18 cellular contexts compared by ENCODE assay signal in genomic region chr13:27110056-27110746, GRCh38.
"Had no signal": no experiment of that assay in that cellular context is flagged by ENCODE, and none has a peak within 500 bp of the region (broad histone marks: within the 10 kb centered on the region; RNA-seq: fewer than 3 reads in every experiment).

No MANE protein-coding gene starts in this region.

- FAIRE-seq: endothelial cell of umbilical vein, kidney, TTC549 had no signal

- H3K9me3 Mint-ChIP-seq: activated CD4-positive, alpha-beta memory T cell treated with anti-CD3 and anti-CD28 coated beads, Interleukin-2, amount 10 ng/mL, durations not matched to agents 7 days and 5 days; activated naive CD8-positive, alpha-beta T cell treated with anti-CD3 and anti-CD28 coated beads for 36 hours; memory B cell; natural killer cell; stimulated activated effector memory CD8-positive, alpha-beta T cell treated with anti-CD3 and anti-CD28 coated beads, Interleukin-12 subunit alpha, Interleukin-12 subunit beta, amount 100 ng/mL, for 72 hours; WTC11 had no signal

- ATAC-seq: natural killer cell; stimulated activated effector memory CD8-positive, alpha-beta T cell treated with anti-CD3 and anti-CD28 coated beads, Interleukin-12 subunit alpha, Interleukin-12 subunit beta, amount 100 ng/mL, for 72 hours; WTC11 had no signal

- H3K27ac Mint-ChIP-seq: activated CD4-positive, alpha-beta memory T cell treated with anti-CD3 and anti-CD28 coated beads, Interleukin-2, amount 10 ng/mL, durations not matched to agents 7 days and 5 days; activated naive CD8-positive, alpha-beta T cell treated with anti-CD3 and anti-CD28 coated beads for 36 hours; brain; memory B cell; stimulated activated effector memory CD8-positive, alpha-beta T cell treated with anti-CD3 and anti-CD28 coated beads, Interleukin-12 subunit alpha, Interleukin-12 subunit beta, amount 100 ng/mL, for 72 hours; WTC11 had no signal

- DNase-seq: activated CD4-positive, alpha-beta memory T cell treated with anti-CD3 and anti-CD28 coated beads, Interleukin-2, amount 10 ng/mL, durations not matched to agents 7 days and 5 days; activated CD4-positive, alpha-beta T cell treated with anti-CD3 and anti-CD28 coated beads for 4 hours; activated gamma-delta T cell; activated naive CD8-positive, alpha-beta T cell treated with anti-CD3 and anti-CD28 coated beads for 36 hours; activated T-cell treated with anti-CD3 and anti-CD28 coated beads, Interleukin-2, amount 50 U/mL, for 48 hours; cortex of kidney; effector CD4-positive, alpha-beta T cell; esophagus squamous epithelium; hippocampal formation; kidney; left ventricle myocardium inferior; natural killer cell had no signal

- H3K36me3 Mint-ChIP-seq: natural killer cell had no signal

- H3K4me3 Mint-ChIP-seq: activated CD4-positive, alpha-beta memory T cell treated with anti-CD3 and anti-CD28 coated beads, Interleukin-2, amount 10 ng/mL, durations not matched to agents 7 days and 5 days; activated naive CD8-positive, alpha-beta T cell treated with anti-CD3 and anti-CD28 coated beads for 36 hours; brain; memory B cell; natural killer cell; stimulated activated effector memory CD8-positive, alpha-beta T cell treated with anti-CD3 and anti-CD28 coated beads, Interleukin-12 subunit alpha, Interleukin-12 subunit beta, amount 100 ng/mL, for 72 hours; WTC11 had no signal

- H3K4me1 Mint-ChIP-seq: brain, WTC11 had no signal

- H3K27me3 Mint-ChIP-seq: activated CD4-positive, alpha-beta memory T cell treated with anti-CD3 and anti-CD28 coated beads, Interleukin-2, amount 10 ng/mL, durations not matched to agents 7 days and 5 days; activated naive CD8-positive, alpha-beta T cell treated with anti-CD3 and anti-CD28 coated beads for 36 hours; brain; memory B cell had no signal
